ENCODE assay signal across 10 cellular contexts in the genomic region with DNA sequence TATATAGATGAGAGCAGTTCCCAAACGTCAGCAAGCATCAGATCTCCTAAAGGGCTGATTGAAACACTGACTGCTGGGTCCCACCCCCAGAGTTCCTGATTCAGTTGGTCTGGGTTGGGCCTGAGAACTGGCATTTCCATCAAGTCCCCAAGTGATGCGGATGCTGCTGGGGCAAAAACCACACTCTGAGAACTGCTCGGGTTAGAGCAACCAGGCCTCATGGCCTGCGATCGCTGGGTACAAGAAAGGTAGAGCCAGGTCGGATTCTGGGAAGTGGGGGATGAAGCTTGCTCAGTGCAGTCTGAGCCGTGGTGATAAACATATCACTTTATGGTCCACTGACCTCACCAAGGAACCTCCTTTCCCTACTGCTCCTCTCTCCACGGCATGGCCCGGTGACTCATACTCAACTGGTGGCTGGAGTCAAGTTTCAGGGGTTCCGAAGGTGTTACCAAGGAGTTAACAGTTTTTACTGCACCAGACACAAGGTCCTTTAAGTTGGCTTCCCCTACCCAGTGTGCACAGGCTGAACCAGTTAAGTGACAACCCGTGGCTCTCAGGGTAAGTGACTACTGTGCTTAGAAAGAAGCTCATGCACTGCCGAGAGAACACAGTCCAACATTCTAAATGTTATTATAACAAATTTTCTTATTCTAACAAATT.
DNase-seq lines count a peak whose midpoint lies in the region; ATAC-seq and TF ChIP-seq lines count a peak whose summit lies in the region.
"Had no signal": no experiment of that assay in that cellular context is flagged by ENCODE, and none has a peak within 500 bp of the region (broad histone marks: within the 10 kb centered on the region; RNA-seq: fewer than 3 reads in every experiment).

No MANE protein-coding gene starts in this region.

- H3K27ac Mint-ChIP-seq in activated CD8-positive, alpha-beta T cell treated with anti-CD3 and anti-CD28 coated beads for 36 hours: peak overlapping the region; percentile 59
- no peak overlapping the region for H3K27ac Mint-ChIP-seq in activated CD8-positive, alpha-beta T cell treated with anti-CD3 and anti-CD28 coated beads, Interleukin-2, amount 10 ng/mL, durations not matched to agents 7 days and 5 days
- H3K27ac Mint-ChIP-seq in endodermal cell: no peak overlapping the region
- H3K27ac Mint-ChIP-seq: naive B cell had no signal

- H3K36me3 ChIP-seq in OCI-LY3 (replicated peaks; ENCODE audit: low read depth, low read length) (no peaks in the 10 kb centered on the region), endodermal cell (ENCODE audit: control insufficient read depth, insufficient read depth, low read length) (no peaks in the 10 kb centered on the region)

- H3K4me1 ChIP-seq in OCI-LY3 (ENCODE audit: low read length) (peaks cover 60% of the 10 kb centered on the region), endodermal cell (ENCODE audit: control insufficient read depth, insufficient read depth, low read length) (peaks cover 6% of the 10 kb centered on the region)

- 75 to 86% methylated on average over 9 to 12 of the region's 12 CpGs for WGBS in endodermal cell (ENCODE audit: insufficient coverage in 1 of 2, insufficient read length in 1 of 2), 2 experiments

- no peak overlapping the region for H3K4me3 Mint-ChIP-seq in activated CD8-positive, alpha-beta T cell treated with anti-CD3 and anti-CD28 coated beads for 36 hours
- H3K4me3 Mint-ChIP-seq in activated CD8-positive, alpha-beta T cell treated with anti-CD3 and anti-CD28 coated beads, Interleukin-2, amount 10 ng/mL, durations not matched to agents 7 days and 5 days: no peak overlapping the region
- no peak overlapping the region for H3K4me3 Mint-ChIP-seq in endodermal cell
- H3K4me3 Mint-ChIP-seq: naive B cell had no signal

- no peak for TF ChIP-seq CTCF in activated CD8-positive, alpha-beta T cell treated with anti-CD3 and anti-CD28 coated beads for 36 hours (IDR thresholded peaks at IDR 0.05)
- no peak for TF ChIP-seq CTCF in OCI-LY3 (IDR thresholded peaks at IDR 0.05; ENCODE audit: low read depth, low read length)
- TF ChIP-seq CTCF in endodermal cell (conservative IDR thresholded peaks at IDR 0.05): no peak

- CTCF ChIA-PET in activated CD8-positive, alpha-beta T cell treated with anti-CD3 and anti-CD28 coated beads for 36 hours (lab: Charles Lee): interaction anchor here (1.0 to 1.4 kb wide), 2 partner anchors 78 to 157 kb away, joined by 3 read pairs; no protein-coding TSS in a partner anchor
- CTCF ChIA-PET in activated CD8-positive, alpha-beta T cell treated with anti-CD3 and anti-CD28 coated beads, Interleukin-2, amount 10 ng/mL, durations not matched to agents 7 days and 5 days (lab: Charles Lee): interaction anchor here (1.0 to 1.2 kb wide), 2 partner anchors 12 to 77 kb away, joined by 3 read pairs; no protein-coding TSS in a partner anchor

- peak overlapping the region; percentile 56 for H3K27ac ChIP-seq in OCI-LY3 (ENCODE audit: low read length)
- H3K27ac ChIP-seq in endodermal cell (ENCODE audit: low read depth, low read length): no peak overlapping the region

- H3K4me2 ChIP-seq in OCI-LY3 (ENCODE audit: low read length): peak overlapping the region; percentile 94

- DNase-seq in activated CD8-positive, alpha-beta T cell treated with anti-CD3 and anti-CD28 coated beads for 36 hours: peak; percentile 63
- DNase-seq in activated CD8-positive, alpha-beta T cell treated with anti-CD3 and anti-CD28 coated beads, Interleukin-2, amount 10 ng/mL, durations not matched to agents 7 days and 5 days: no peak
- DNase-seq in endodermal cell: peak; percentile 66
- peak; percentile 97 for DNase-seq in renal cortical epithelial cell (ENCODE audit: low read depth)
- no peak for DNase-seq in NCI-H748 (lab: John Stamatoyannopoulos, UW; ENCODE audit: unreplicated experiment)
- DNase-seq: CD4-positive, CD25-positive, alpha-beta regulatory T cell; naive B cell had no signal

- H4K20me1 ChIP-seq in OCI-LY3 (ENCODE audit: insufficient read depth, low read length): no peaks in the 10 kb centered on the region

- intact Hi-C loops in activated CD8-positive, alpha-beta T cell treated with anti-CD3 and anti-CD28 coated beads for 36 hours (cut with micrococcal nuclease): loop anchor here (5.0 kb wide), 1 partner anchor 150 kb away; no protein-coding TSS in a partner anchor

- no peaks in the 10 kb centered on the region for H3K79me2 ChIP-seq in OCI-LY3 (ENCODE audit: low read length)

- no peaks in the 10 kb centered on the region for H3K27me3 Mint-ChIP-seq in activated CD8-positive, alpha-beta T cell treated with anti-CD3 and anti-CD28 coated beads for 36 hours
- peaks cover 7% of the 10 kb centered on the region for H3K27me3 Mint-ChIP-seq in activated CD8-positive, alpha-beta T cell treated with anti-CD3 and anti-CD28 coated beads, Interleukin-2, amount 10 ng/mL, durations not matched to agents 7 days and 5 days (ENCODE audit: low read depth)
- no peaks in the 10 kb centered on the region for H3K27me3 Mint-ChIP-seq in endodermal cell (ENCODE audit: insufficient read depth)
- H3K27me3 Mint-ChIP-seq: CD4-positive, CD25-positive, alpha-beta regulatory T cell had no signal

- H3K9ac ChIP-seq in OCI-LY3 (ENCODE audit: low read length): peak overlapping the region; percentile 50; the same call in 1 of the 2 replicates
- H3K9ac ChIP-seq in endodermal cell (ENCODE audit: extremely low read depth, low read length, poor library complexity, severe bottlenecking): no peak overlapping the region

- H3K4me3 ChIP-seq in OCI-LY3 (ENCODE audit: low read length) (peak overlapping the region; percentile 73), endodermal cell (ENCODE audit: low read length) (no peak overlapping the region)

- ATAC-seq in activated CD8-positive, alpha-beta T cell treated with anti-CD3 and anti-CD28 coated beads for 36 hours: peak; percentile 63
- no peak for ATAC-seq in activated CD8-positive, alpha-beta T cell treated with anti-CD3 and anti-CD28 coated beads, Interleukin-2, amount 10 ng/mL, durations not matched to agents 7 days and 5 days
- ATAC-seq in HG02571 (IDR thresholded peaks at IDR 0.05; ENCODE audit: unreplicated experiment): no peak
- no peak for ATAC-seq in HG02678 (IDR thresholded peaks at IDR 0.05; ENCODE audit: unreplicated experiment)

- peaks cover 41% of the 10 kb centered on the region for H3K4me1 Mint-ChIP-seq in activated CD8-positive, alpha-beta T cell treated with anti-CD3 and anti-CD28 coated beads for 36 hours (ENCODE audit: low read depth)
- peaks cover 43% of the 10 kb centered on the region for H3K4me1 Mint-ChIP-seq in activated CD8-positive, alpha-beta T cell treated with anti-CD3 and anti-CD28 coated beads, Interleukin-2, amount 10 ng/mL, durations not matched to agents 7 days and 5 days (ENCODE audit: low read depth)
- peaks cover 11% of the 10 kb centered on the region for H3K4me1 Mint-ChIP-seq in endodermal cell

- H3K36me3 Mint-ChIP-seq in activated CD8-positive, alpha-beta T cell treated with anti-CD3 and anti-CD28 coated beads for 36 hours (ENCODE audit: low read depth): peaks cover 2% of the 10 kb centered on the region
- no peaks in the 10 kb centered on the region for H3K36me3 Mint-ChIP-seq in activated CD8-positive, alpha-beta T cell treated with anti-CD3 and anti-CD28 coated beads, Interleukin-2, amount 10 ng/mL, durations not matched to agents 7 days and 5 days (ENCODE audit: low read depth)
- no peaks in the 10 kb centered on the region for H3K36me3 Mint-ChIP-seq in endodermal cell (ENCODE audit: low read depth)
- H3K36me3 Mint-ChIP-seq: naive B cell had no signal

- H3K9me3 Mint-ChIP-seq in activated CD8-positive, alpha-beta T cell treated with anti-CD3 and anti-CD28 coated beads for 36 hours: no peaks in the 10 kb centered on the region
- H3K9me3 Mint-ChIP-seq in activated CD8-positive, alpha-beta T cell treated with anti-CD3 and anti-CD28 coated beads, Interleukin-2, amount 10 ng/mL, durations not matched to agents 7 days and 5 days (ENCODE audit: insufficient read depth): no peaks in the 10 kb centered on the region
- H3K9me3 Mint-ChIP-seq in endodermal cell: no peaks in the 10 kb centered on the region
- H3K9me3 Mint-ChIP-seq: CD4-positive, CD25-positive, alpha-beta regulatory T cell; naive B cell had no signal

- H3K9me3 ChIP-seq in OCI-LY3 (ENCODE audit: insufficient read depth, low read length) (no peaks in the 10 kb centered on the region), endodermal cell (ENCODE audit: control insufficient read depth, low read length) (no peaks in the 10 kb centered on the region)

- H3K27me3 ChIP-seq in OCI-LY3 (ENCODE audit: low read depth, low read length) (no peaks in the 10 kb centered on the region), endodermal cell (ENCODE audit: control insufficient read depth, insufficient read depth, low read length, poor library complexity, severe bottlenecking) (no peaks in the 10 kb centered on the region)

- peak overlapping the region; percentile 51; the same call in 1 of the 2 replicates for H2AFZ ChIP-seq in OCI-LY3 (ENCODE audit: low read depth, low read length)

- POLR2A ChIA-PET in activated CD8-positive, alpha-beta T cell treated with anti-CD3 and anti-CD28 coated beads for 36 hours (lab: Charles Lee): interaction anchor here (0.7 to 2.4 kb wide), 6 partner anchors 10 to 124 kb away, joined by 3 to 6 read pairs (median 5); no protein-coding TSS in a partner anchor
- POLR2A ChIA-PET in activated CD8-positive, alpha-beta T cell treated with anti-CD3 and anti-CD28 coated beads, Interleukin-2, amount 10 ng/mL, durations not matched to agents 7 days and 5 days (lab: Charles Lee): interaction anchor here (1.1 kb wide), 1 partner anchor 73 kb away, joined by 4 read pairs; no protein-coding TSS in a partner anchor

Comparison
In these comparisons a context has a peak if more than half of its experiments do, and no peak if none do; other contexts are left out.
1. DNase-seq: peak in activated CD8-positive, alpha-beta T cell treated with anti-CD3 and anti-CD28 coated beads for 36 hours (single experiment), endodermal cell (single experiment) and renal cortical epithelial cell (single experiment); none in activated CD8-positive, alpha-beta T cell treated with anti-CD3 and anti-CD28 coated beads, Interleukin-2, amount 10 ng/mL, durations not matched to agents 7 days and 5 days (single experiment) and NCI-H748 (single experiment).